Comparison of ENCODE assay signal across 20 cellular contexts in the genomic region with DNA sequence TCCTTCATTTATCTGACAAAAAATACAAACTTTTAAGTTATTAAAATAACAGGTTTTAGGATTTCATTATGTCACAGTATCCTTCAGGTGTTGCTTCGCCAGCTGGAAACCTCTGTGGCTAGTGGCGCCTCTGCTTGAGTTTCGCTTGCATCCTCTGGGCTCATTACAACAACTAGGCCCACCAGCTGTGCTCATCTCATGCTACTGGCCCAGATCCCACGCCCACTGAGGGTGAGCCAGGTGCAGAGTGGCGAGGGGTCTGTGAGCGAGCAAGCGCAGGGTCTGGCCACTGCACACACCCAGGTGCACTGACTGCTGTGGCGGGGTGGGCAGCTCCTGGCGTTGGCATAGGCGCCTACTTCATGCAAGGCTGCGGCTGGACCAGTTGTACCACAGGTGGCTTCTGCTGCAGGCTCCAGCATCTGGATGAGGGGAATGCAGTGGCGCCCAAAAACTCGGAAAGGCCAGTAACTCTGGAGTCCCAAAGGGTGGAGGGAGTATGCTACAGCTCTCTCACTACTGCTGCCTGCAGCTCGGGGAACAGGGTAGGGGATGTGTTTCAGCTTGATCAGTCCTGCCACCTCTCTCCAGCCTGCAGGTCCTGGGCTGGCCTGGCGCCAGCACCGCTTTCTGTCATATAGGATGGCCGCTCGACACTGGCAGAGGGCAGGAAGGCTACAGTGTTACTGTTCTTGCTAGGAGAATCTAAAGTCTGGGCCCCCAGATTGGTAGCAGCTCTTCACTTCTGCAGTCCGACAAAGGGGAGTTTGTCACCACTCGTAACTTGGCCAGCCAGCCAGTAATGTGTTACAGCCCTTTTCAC.
"Had no signal": no experiment of that assay in that cellular context is flagged by ENCODE, and none has a peak within 500 bp of the region (broad histone marks: within the 10 kb centered on the region; RNA-seq: fewer than 3 reads in every experiment).

No MANE protein-coding gene starts in this region.

- H3K4me1 Mint-ChIP-seq: naive thymus-derived CD8-positive, alpha-beta T cell had no signal

- ATAC-seq: gastrocnemius medialis; left colon; left ventricle myocardium superior; mucosa of descending colon; naive thymus-derived CD8-positive, alpha-beta T cell; stimulated activated naive CD8-positive, alpha-beta T cell treated with anti-CD3 and anti-CD28 coated beads, Interleukin-15, Interleukin-2, amounts not matched to agents 100 U/mL and 50 U/mL, for 24 hours had no signal

- H3K9me3 Mint-ChIP-seq: type B pancreatic cell had no signal

- H3K9me3 ChIP-seq: gastrocnemius medialis, mucosa of descending colon, right atrium auricular region, suprapubic skin, thyroid gland, uterus had no signal

- H3K4me3 ChIP-seq: esophagus muscularis mucosa, gastrocnemius medialis, heart right ventricle, mucosa of descending colon, ovary, right atrium auricular region, smooth muscle cell, suprapubic skin, thyroid gland, uterus had no signal

- H3K27me3 Mint-ChIP-seq: naive thymus-derived CD8-positive, alpha-beta T cell; type B pancreatic cell had no signal

- H3K27me3 ChIP-seq: esophagus muscularis mucosa, gastrocnemius medialis, heart right ventricle, ovary, right atrium auricular region, suprapubic skin, thyroid gland, uterus had no signal

- H3K4me3 Mint-ChIP-seq: naive thymus-derived CD8-positive, alpha-beta T cell; type B pancreatic cell had no signal

- H3K36me3 ChIP-seq: esophagus muscularis mucosa, gastrocnemius medialis, heart right ventricle, ovary, right atrium auricular region, suprapubic skin, thyroid gland, uterus had no signal

- H3K4me2 ChIP-seq: smooth muscle cell had no signal

- DNase-seq: cortex of kidney; effector memory CD4-positive, alpha-beta T cell; gastrocnemius medialis; heart right ventricle; hypothalamus; left colon; left ventricle myocardium superior; mucosa of descending colon; naive thymus-derived CD8-positive, alpha-beta T cell; ovary; stimulated activated CD4-positive, alpha-beta T cell treated with anti-CD3 and anti-CD28 coated beads, Interleukin-2, amount 100 ng/mL, for 48 hours; stimulated activated naive CD8-positive, alpha-beta T cell treated with anti-CD3 and anti-CD28 coated beads, Interleukin-15, Interleukin-2, amounts not matched to agents 100 U/mL and 50 U/mL, for 24 hours; thyroid gland; uterus had no signal

- H3K27ac Mint-ChIP-seq: naive thymus-derived CD8-positive, alpha-beta T cell; type B pancreatic cell had no signal

- H3K4me1 ChIP-seq: gastrocnemius medialis, heart right ventricle, right atrium auricular region, suprapubic skin, thyroid gland, uterus had no signal

- H3K36me3 Mint-ChIP-seq: type B pancreatic cell had no signal

- H3K27ac ChIP-seq: epithelial cell of prostate, esophagus muscularis mucosa, gastrocnemius medialis, heart right ventricle, ovary, right atrium auricular region, suprapubic skin, thyroid gland, uterus had no signal
